Comparison of ENCODE assay signal across 24 cellular contexts in genomic region chr13:110924639-110924934, GRCh38.
"Had no signal": no experiment of that assay in that cellular context is flagged by ENCODE, and none has a peak within 500 bp of the region (broad histone marks: within the 10 kb centered on the region; RNA-seq: fewer than 3 reads in every experiment).

No MANE protein-coding gene starts in this region.

- ATAC-seq: activated CD8-positive, alpha-beta memory T cell treated with anti-CD3 and anti-CD28 coated beads, Interleukin-2, amount 10 ng/mL, durations not matched to agents 7 days and 5 days; activated CD8-positive, alpha-beta T cell treated with anti-CD3 and anti-CD28 coated beads for 36 hours; body of pancreas; left colon; lower lobe of right lung; naive thymus-derived CD8-positive, alpha-beta T cell; stimulated activated effector memory CD8-positive, alpha-beta T cell treated with anti-CD3 and anti-CD28 coated beads, Interleukin-12 subunit alpha, Interleukin-12 subunit beta, amount 100 ng/mL, for 72 hours; T-helper 17 cell had no signal

- H3K4me3 Mint-ChIP-seq: activated CD4-positive, alpha-beta T cell treated with anti-CD3 and anti-CD28 coated beads, Interleukin-2, amount 10 ng/mL, durations not matched to agents 24 days and 14 days; activated CD8-positive, alpha-beta memory T cell treated with anti-CD3 and anti-CD28 coated beads, Interleukin-2, amount 10 ng/mL, durations not matched to agents 7 days and 5 days; activated CD8-positive, alpha-beta T cell treated with anti-CD3 and anti-CD28 coated beads for 36 hours; activated naive CD4-positive, alpha-beta T cell treated with anti-CD3 and anti-CD28 coated beads, Interleukin-2, amount 50 U/mL, for 24 hours; activated T-helper 1 cell treated with anti-CD3 and anti-CD28 coated beads, Interleukin-12 subunit alpha, Interleukin-12 subunit beta, Interleukin-2, Interleukin-4 antibody, amounts not matched to agents 30 ng/mL and 10 ng/mL and 1 ng/mL, durations not matched to agents 14 hours and 24 hours and 36 hours; naive thymus-derived CD8-positive, alpha-beta T cell; stimulated activated effector memory CD8-positive, alpha-beta T cell treated with anti-CD3 and anti-CD28 coated beads, Interleukin-12 subunit alpha, Interleukin-12 subunit beta, amount 100 ng/mL, for 72 hours; T-helper 17 cell had no signal

- H3K9me3 Mint-ChIP-seq: activated CD4-positive, alpha-beta T cell treated with anti-CD3 and anti-CD28 coated beads, Interleukin-2, amount 10 ng/mL, durations not matched to agents 24 days and 14 days; activated CD8-positive, alpha-beta T cell treated with anti-CD3 and anti-CD28 coated beads for 36 hours; activated naive CD4-positive, alpha-beta T cell treated with anti-CD3 and anti-CD28 coated beads, Interleukin-2, amount 50 U/mL, for 24 hours; activated T-helper 1 cell treated with anti-CD3 and anti-CD28 coated beads, Interleukin-12 subunit alpha, Interleukin-12 subunit beta, Interleukin-2, Interleukin-4 antibody, amounts not matched to agents 30 ng/mL and 10 ng/mL and 1 ng/mL, durations not matched to agents 14 hours and 24 hours and 36 hours; naive thymus-derived CD8-positive, alpha-beta T cell; stimulated activated effector memory CD8-positive, alpha-beta T cell treated with anti-CD3 and anti-CD28 coated beads, Interleukin-12 subunit alpha, Interleukin-12 subunit beta, amount 100 ng/mL, for 72 hours had no signal

- H3K27ac Mint-ChIP-seq: activated CD4-positive, alpha-beta T cell treated with anti-CD3 and anti-CD28 coated beads, Interleukin-2, amount 10 ng/mL, durations not matched to agents 24 days and 14 days; activated CD8-positive, alpha-beta memory T cell treated with anti-CD3 and anti-CD28 coated beads, Interleukin-2, amount 10 ng/mL, durations not matched to agents 7 days and 5 days; activated CD8-positive, alpha-beta T cell treated with anti-CD3 and anti-CD28 coated beads for 36 hours; activated naive CD4-positive, alpha-beta T cell treated with anti-CD3 and anti-CD28 coated beads, Interleukin-2, amount 50 U/mL, for 24 hours; activated T-helper 1 cell treated with anti-CD3 and anti-CD28 coated beads, Interleukin-12 subunit alpha, Interleukin-12 subunit beta, Interleukin-2, Interleukin-4 antibody, amounts not matched to agents 30 ng/mL and 10 ng/mL and 1 ng/mL, durations not matched to agents 14 hours and 24 hours and 36 hours; stimulated activated effector memory CD8-positive, alpha-beta T cell treated with anti-CD3 and anti-CD28 coated beads, Interleukin-12 subunit alpha, Interleukin-12 subunit beta, amount 100 ng/mL, for 72 hours; T-helper 17 cell had no signal

- DNase-seq: activated CD4-positive, alpha-beta T cell treated with anti-CD3 and anti-CD28 coated beads, Interleukin-2, amount 10 ng/mL, durations not matched to agents 24 days and 14 days; activated CD8-positive, alpha-beta memory T cell treated with anti-CD3 and anti-CD28 coated beads, Interleukin-2, amount 10 ng/mL, durations not matched to agents 7 days and 5 days; activated gamma-delta T cell treated with Interleukin-2 at 50 U/mL for 16 hours; activated T-cell treated with anti-CD3 and anti-CD28 coated beads for 4 hours; anterior cingulate cortex; body of pancreas; caudate nucleus; dorsolateral prefrontal cortex; heart right ventricle; islet precursor cell; left colon; lower lobe of right lung; ovary; right cardiac atrium; stimulated activated CD4-positive, alpha-beta T cell treated with anti-CD3 and anti-CD28 coated beads, Interleukin-1b, Interleukin-23, amount 100 ng/mL, for 48 hours; stomach; SW 1271; T-helper 17 cell; transverse colon had no signal

- H3K36me3 Mint-ChIP-seq: activated CD8-positive, alpha-beta memory T cell treated with anti-CD3 and anti-CD28 coated beads, Interleukin-2, amount 10 ng/mL, durations not matched to agents 7 days and 5 days; naive thymus-derived CD8-positive, alpha-beta T cell; stimulated activated effector memory CD8-positive, alpha-beta T cell treated with anti-CD3 and anti-CD28 coated beads, Interleukin-12 subunit alpha, Interleukin-12 subunit beta, amount 100 ng/mL, for 72 hours had no signal
